Comparison of ENCODE assay signal across 8 cellular contexts in the genomic region with DNA sequence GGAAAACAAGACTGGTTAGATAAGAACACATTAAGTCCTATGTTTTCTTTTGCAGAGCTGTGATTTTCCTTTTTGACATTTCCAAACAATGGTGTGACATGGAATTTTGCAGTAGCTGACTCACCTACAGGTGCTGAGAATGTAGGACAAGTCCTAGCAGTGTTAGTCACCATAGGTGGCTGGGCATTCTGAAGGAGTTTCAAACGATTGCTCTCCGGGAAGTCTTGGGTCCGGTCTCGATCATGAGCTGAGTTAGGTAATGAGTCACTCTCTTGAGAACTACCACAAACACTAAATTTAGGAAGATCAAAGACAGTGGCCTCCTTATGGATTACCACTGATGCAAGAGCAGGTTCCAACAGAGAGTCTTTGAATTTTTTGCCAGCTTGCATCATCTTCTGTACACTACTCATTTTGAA. TPM values are rescaled to one million over a fixed set of nuclear protein-coding genes. Genes with fewer than 3 reads are reported as not detected.
DNase-seq lines count a peak whose midpoint lies in the region; ATAC-seq and TF ChIP-seq lines count a peak whose summit lies in the region.

No MANE protein-coding gene starts in this region.

- in situ Hi-C loops in Caki2 (cut with HindIII; ENCODE audit: low pct_unique_long_range_greater_than_20kb, low sequenced_read_pairs): no loop called here

- H3K4me3 ChIP-seq in MG63 (no peak overlapping the region), epithelial cell of proximal tubule (ENCODE audit: low read depth, low read length) (no peak overlapping the region)
- H3K4me3 ChIP-seq in naive thymus-derived CD4-positive, alpha-beta T cell (ENCODE audit: low read length): no peak overlapping the region

- peak overlapping the region in 1 of 10 donors; percentile 15 for H3K4me3 Mint-ChIP-seq in naive thymus-derived CD4-positive, alpha-beta T cell

- H3K27me3 Mint-ChIP-seq in naive thymus-derived CD4-positive, alpha-beta T cell: no peaks in the 10 kb centered on the region

- H3K9me3 Mint-ChIP-seq in naive thymus-derived CD4-positive, alpha-beta T cell: no peaks in the 10 kb centered on the region

- peaks cover 13 to 14% of the 10 kb centered on the region in 2 donors for H3K4me1 ChIP-seq in naive thymus-derived CD4-positive, alpha-beta T cell (ENCODE audit: control insufficient read depth in 2 of 2, insufficient read depth in 2 of 2, low read length in 2 of 2)

- peak overlapping the region in 1 of 9 donors; percentile 35 for H3K27ac Mint-ChIP-seq in naive thymus-derived CD4-positive, alpha-beta T cell

- ATAC-seq in GM21529 (IDR thresholded peaks at IDR 0.05; ENCODE audit: unreplicated experiment): peak; percentile 48
- no peak for ATAC-seq in naive thymus-derived CD4-positive, alpha-beta T cell

- POLR2A ChIA-PET in naive thymus-derived CD4-positive, alpha-beta T cell (lab: Charles Lee): interaction anchor here (0.8 kb wide), 1 partner anchor 11 kb away, joined by 3 read pairs; no protein-coding TSS in a partner anchor

- intact Hi-C loops in naive thymus-derived CD4-positive, alpha-beta T cell (cut with micrococcal nuclease): no loop called here

- peak; percentile 61 for DNase-seq in Caki2 (ENCODE audit: low read depth)
- peak; percentile 42 for DNase-seq in MG63
- DNase-seq in epithelial cell of proximal tubule (ENCODE audit: low read depth): peak; percentile 97
- no peak for DNase-seq in naive thymus-derived CD4-positive, alpha-beta T cell
- DNase-seq in Kasumi-1 (lab: John Stamatoyannopoulos, UW): no peak
- DNase-seq in stimulated activated naive CD4-positive, alpha-beta T cell (lab: John Stamatoyannopoulos, UW): no peak
- no peak for DNase-seq in NCI-H526 treated with DMSO at 0.1 percent for 48 hours (lab: John Stamatoyannopoulos, UW)

- TF ChIP-seq CTCF in epithelial cell of proximal tubule (conservative IDR thresholded peaks at IDR 0.05; ENCODE audit: low read depth, low read length): no peak

- peaks cover 21% of the 10 kb centered on the region for H3K36me3 ChIP-seq in MG63
- H3K36me3 ChIP-seq in naive thymus-derived CD4-positive, alpha-beta T cell (ENCODE audit: control insufficient read depth in 2 of 3, insufficient read depth in 3 of 3, low read length in 3 of 3): peaks cover 0 to 20% (median 0%) of the 10 kb centered on the region in 3 experiments

- no peaks in the 10 kb centered on the region for H3K27me3 ChIP-seq in MG63
- no peaks in the 10 kb centered on the region for H3K27me3 ChIP-seq in naive thymus-derived CD4-positive, alpha-beta T cell (ENCODE audit: control insufficient read depth in 2 of 2, insufficient read depth in 2 of 2, low read length in 2 of 2)

- no peak overlapping the region for H3K27ac ChIP-seq in naive thymus-derived CD4-positive, alpha-beta T cell (ENCODE audit: low read depth, low read length)

- H3K36me3 Mint-ChIP-seq in naive thymus-derived CD4-positive, alpha-beta T cell: peaks cover 22 to 37% (median 30%) of the 10 kb centered on the region in 5 donors

- CTCF ChIA-PET in naive thymus-derived CD4-positive, alpha-beta T cell (lab: Charles Lee): no interaction called here

- H3K4me1 Mint-ChIP-seq in naive thymus-derived CD4-positive, alpha-beta T cell: peaks cover 14 to 68% (median 26%) of the 10 kb centered on the region in 7 donors

- H3K9me3 ChIP-seq in MG63: no peaks in the 10 kb centered on the region
- no peaks in the 10 kb centered on the region for H3K9me3 ChIP-seq in naive thymus-derived CD4-positive, alpha-beta T cell (ENCODE audit: control insufficient read depth in 2 of 3, low read length in 3 of 3)

RNA-seq across cellular contexts. Expression of a gene that starts 3.6 kb away (rescaled TPM):
- total RNA-seq in Caki2 (2014; rRNA removed; shearing (Covaris generic); ENCODE audit: low replicate concordance): 20.1 and 23.6 TPM in 2 replicates
- 11.5 and 16.4 TPM in 2 replicates for total RNA-seq in MG63 (2014; rRNA removed; shearing (Covaris generic); ENCODE audit: low replicate concordance)
- 14.4 and 32.7 TPM in 2 replicates for total RNA-seq in epithelial cell of proximal tubule
- 10 to 100 TPM in 3 of 5 experiments, 1 to 10 TPM in 2; 7.7 to 30.2 (median 14.3) TPM for total RNA-seq in naive thymus-derived CD4-positive, alpha-beta T cell
- polyA plus RNA-seq in naive thymus-derived CD4-positive, alpha-beta T cell: 10 to 100 TPM in 1 of 2 donors, 1 to 10 TPM in 1; 9.1 to 10.3 TPM

Comparison
In these comparisons a context has a peak if more than half of its experiments do, and no peak if none do; other contexts are left out.
1. DNase-seq: peak in Caki2 (single experiment), MG63 (single experiment) and epithelial cell of proximal tubule (single experiment); none in naive thymus-derived CD4-positive, alpha-beta T cell (0 of 9), Kasumi-1 (0 of 2), stimulated activated naive CD4-positive, alpha-beta T cell (0 of 6) and NCI-H526 treated with DMSO at 0.1 percent for 48 hours (single experiment).